20 cellular contexts compared by ENCODE assay signal in the genomic region with DNA sequence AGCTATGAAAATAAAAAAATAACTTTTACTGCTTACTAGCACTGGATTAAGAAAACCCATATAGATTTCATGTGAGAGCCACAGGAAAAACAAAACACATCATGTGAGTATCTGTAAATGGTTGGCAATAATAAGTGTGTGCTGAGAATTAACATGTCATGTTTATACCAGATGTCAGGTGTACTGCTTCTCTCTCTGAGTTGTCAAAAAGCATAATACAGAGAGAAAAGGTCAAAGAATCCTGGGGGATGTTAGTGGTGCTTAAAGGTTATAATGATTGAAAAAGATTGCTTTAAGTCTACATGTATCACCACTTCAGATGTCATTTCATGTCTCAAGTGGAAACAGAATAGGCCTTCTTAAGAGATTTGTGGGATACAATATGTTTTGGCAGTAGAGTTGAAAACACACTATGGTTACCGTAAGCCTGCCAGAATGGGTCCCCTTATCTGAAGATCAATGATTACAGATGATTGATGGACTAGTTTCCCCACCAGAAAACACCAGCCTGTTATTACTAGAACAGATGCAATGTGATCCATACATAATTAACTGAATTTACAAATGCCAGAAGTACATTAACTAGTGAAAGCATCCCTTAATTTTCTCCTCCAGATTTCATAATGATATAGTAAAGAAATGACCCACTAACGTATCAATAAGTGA.
"Had no signal": no experiment of that assay in that cellular context is flagged by ENCODE, and none has a peak within 500 bp of the region (broad histone marks: within the 10 kb centered on the region; RNA-seq: fewer than 3 reads in every experiment).

No MANE protein-coding gene starts in this region.

- DNase-seq: activated CD4-positive, alpha-beta T cell treated with anti-CD3 and anti-CD28 coated beads, Interleukin-2, amount 50 U/mL, for 1 hour; activated CD8-positive, alpha-beta T cell treated with anti-CD3 and anti-CD28 coated beads for 36 hours; activated gamma-delta T cell treated with Interleukin-2 at 50 U/mL for 16 hours; activated naive CD4-positive, alpha-beta T cell treated with anti-CD3 and anti-CD28 coated beads, Interleukin-2, amount 50 U/mL, for 16 hours; activated T-cell treated with anti-CD3 and anti-CD28 coated beads, Interleukin-2, amount 50 U/mL, for 4 hours; amniotic stem cell; caudate nucleus; cortex of kidney; effector memory CD8-positive, alpha-beta T cell; hippocampal formation; left cardiac atrium; left ventricle myocardium superior; mucosa of descending colon; right lobe of liver; stimulated activated CD4-positive, alpha-beta T cell treated with anti-CD3 and anti-CD28 coated beads, Interleukin-12 subunit alpha, Interleukin-12 subunit beta, amount 100 ng/mL, for 4 hours; stimulated activated CD4-positive, alpha-beta T cell treated with anti-CD3 and anti-CD28 coated beads, Interleukin-4, amount 100 ng/mL, for 4 hours; stimulated activated CD8-positive, alpha-beta memory T cell treated with anti-CD3 and anti-CD28 coated beads, Interleukin-4, amount 100 ng/mL, for 48 hours; stimulated activated naive CD8-positive, alpha-beta T cell treated with anti-CD3 and anti-CD28 coated beads, Interleukin-15, amount 100 ng/mL, for 72 hours; substantia nigra; uterus had no signal
